ENCODE assay signal across 20 cellular contexts in genomic region chr14:57290753-57291152, GRCh38. TPM values are rescaled to one million over a fixed set of nuclear protein-coding genes. Genes with fewer than 3 reads are reported as not detected.
A peak's percentile ranks its signal among the peaks of the same experiment; 100 is the strongest.
DNase-seq lines count a peak whose midpoint lies in the region; ATAC-seq, FAIRE-seq and TF ChIP-seq lines count a peak whose summit lies in the region.
"Had no signal": no experiment of that assay in that cellular context is flagged by ENCODE, and none has a peak within 500 bp of the region (broad histone marks: within the 10 kb centered on the region; RNA-seq: fewer than 3 reads in every experiment).

No MANE protein-coding gene starts in this region.

- H3K36me3 ChIP-seq in BE2C = peaks cover 6% of the 10 kb centered on the region

- DNase-seq in ELF-1 (ENCODE audit: low read depth, low spot score) (peak; percentile 47), SK-N-DZ (ENCODE audit: low spot score) (peak; percentile 1), left kidney (ENCODE audit: low read depth, low spot score) (peak; percentile 17), renal cortical epithelial cell (ENCODE audit: low read depth) (peak; percentile 51), NCI-H748 treated with DMSO at 0.1 percent for 48 hours (lab: John Stamatoyannopoulos, UW) (no peak), D721Med (ENCODE audit: insufficient read length, low spot score) (no peak), BE2C (no peak)
- DNase-seq: 8988T, ACHN, DMS53, H9, Kasumi-1, NCI-H2029, NCI-H510A, NCI-H69 had no signal

- no peak for FAIRE-seq in D721Med (lab: Jason Lieb, UNC)
- FAIRE-seq: GM12878, K562 had no signal

- H3K27me3 ChIP-seq in BE2C = no peaks in the 10 kb centered on the region

- H3K4me3 ChIP-seq in BE2C (ENCODE audit: low read depth, low read length) = no peak overlapping the region
- H3K4me3 ChIP-seq: GM12878, GM23338, K562 had no signal

- ATAC-seq in GM18520 (IDR thresholded peaks at IDR 0.05; ENCODE audit: unreplicated experiment) = no peak
- ATAC-seq: GM12878, GM23338, K562, SK-N-SH treated with all-trans-retinoic acid at 6 μM for 48 hours had no signal

- H3K4me1 ChIP-seq in BE2C = no peaks in the 10 kb centered on the region

- no peaks in the 10 kb centered on the region for H3K9me3 ChIP-seq in BE2C

- no peak for TF ChIP-seq CTCF in D721Med (IDR thresholded peaks at IDR 0.05; ENCODE audit: insufficient read depth, missing control alignments)
- no peak for TF ChIP-seq CTCF in BE2C (IDR thresholded peaks at IDR 0.05; ENCODE audit: low read depth, low read length)

RNA-seq across cellular contexts. Expression of gene AP5M1, which starts 22.0 kb away (rescaled TPM):
- 16.8 and 26.8 TPM in 2 replicates for polyA plus RNA-seq in SK-N-DZ (2014; cell fraction: cytosol; rRNA removed)
- 9.9 and 15.2 TPM in 2 replicates for polyA plus RNA-seq in SK-N-DZ (2014; cell fraction: nucleus; rRNA removed)
- 33.5 and 73.5 TPM in 2 replicates for total RNA-seq in renal cortical epithelial cell
- 22.8 TPM for polyA plus RNA-seq in BE2C (2012; ENCODE audit: insufficient read depth, insufficient read length, low read depth)

RNA-seq across cellular contexts. Expression of gene EXOC5, which starts 22.0 kb away (rescaled TPM):
- polyA plus RNA-seq in SK-N-DZ (2014; cell fraction: cytosol; rRNA removed) = 36.4 and 42.3 TPM in 2 replicates
- polyA plus RNA-seq in SK-N-DZ (2014; cell fraction: nucleus; rRNA removed) = 22.3 and 27.7 TPM in 2 replicates
- 74.8 and 83.0 TPM in 2 replicates for total RNA-seq in renal cortical epithelial cell
- polyA plus RNA-seq in BE2C (2012; ENCODE audit: insufficient read depth, insufficient read length, low read depth) = 27.5 TPM

Comparison
In these comparisons a context has a peak if more than half of its experiments do, and no peak if none do; other contexts are left out.
1. DNase-seq: peak in ELF-1 (single experiment), SK-N-DZ (single experiment), left kidney (single experiment) and renal cortical epithelial cell (single experiment); none in NCI-H748 treated with DMSO at 0.1 percent for 48 hours (single experiment), D721Med (single experiment) and BE2C (single experiment).